In the genomic region with DNA sequence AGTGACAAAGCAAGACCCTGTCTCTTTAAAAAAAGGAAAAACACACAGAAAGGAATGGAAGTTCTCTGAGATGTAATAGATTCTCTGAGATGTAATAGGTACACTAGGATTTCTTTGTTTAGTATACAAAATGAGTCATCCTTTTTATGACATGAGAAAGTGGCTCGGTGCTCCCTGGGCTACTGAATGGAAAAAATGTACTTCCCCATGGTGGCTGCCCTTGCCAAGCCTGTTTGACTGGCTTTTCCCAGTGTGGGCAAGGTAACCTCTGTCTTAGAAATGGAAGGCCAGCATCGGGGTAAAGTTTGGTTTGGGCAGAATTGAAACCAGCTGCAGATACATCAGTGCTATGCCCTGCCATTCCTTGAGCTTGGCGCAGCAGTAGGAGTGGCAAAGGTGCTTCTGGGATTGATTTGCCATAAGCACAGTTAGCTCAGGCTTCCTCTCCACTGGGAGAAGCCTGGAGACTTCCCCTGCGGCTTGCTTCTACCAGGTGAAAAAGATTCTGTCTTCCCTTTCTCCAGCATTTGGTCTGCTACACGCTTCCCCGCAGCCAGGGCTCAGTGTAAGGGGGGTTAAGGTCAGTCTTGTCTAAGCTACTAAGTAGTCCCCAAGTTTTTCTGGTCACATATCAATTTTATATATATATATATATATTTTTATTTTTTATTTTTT, we compare ENCODE assay signal across 13 cellular contexts. TPM values are rescaled to one million over a fixed set of nuclear protein-coding genes. Genes with fewer than 3 reads are reported as not detected.
DNase-seq lines count a peak whose midpoint lies in the region; ATAC-seq, FAIRE-seq and TF ChIP-seq lines count a peak whose summit lies in the region.
"Had no signal": no experiment of that assay in that cellular context is flagged by ENCODE, and none has a peak within 500 bp of the region (broad histone marks: within the 10 kb centered on the region; RNA-seq: fewer than 3 reads in every experiment).

No MANE protein-coding gene starts in this region.

- POLR2A ChIA-PET in HepG2 (lab: Yijun Ruan, JAX) = interaction anchor here (1.4 kb wide), 1 partner anchor 24 kb away, joined by 7 read pairs; a partner anchor contains a TSS

- no peaks in the 10 kb centered on the region for H3K9me3 ChIP-seq in HepG2 (ENCODE audit: low read length)
- H3K9me3 ChIP-seq: BLaER1 treated with 17β-estradiol and CSF1 and Interleukin-3, amounts not matched to agents 10 nM and 100 nM; vagina had no signal

- in situ Hi-C loops in astrocyte of the spinal cord (cut with HindIII; ENCODE audit: low sequenced_read_pairs) (no loop called here), HepG2 (cut with HindIII; ENCODE audit: extremely low pct_ligation_motif_present, low pct_unique_long_range_greater_than_20kb) (no loop called here), GM13976 (cut with MboI; ENCODE audit: low sequenced_read_pairs, unreplicated experiment) (no loop called here)

- H3K9ac ChIP-seq in HepG2 (ENCODE audit: insufficient read depth, low read depth, low read length) = no peak overlapping the region
- H3K9ac ChIP-seq: BLaER1 treated with 17β-estradiol and CSF1 and Interleukin-3, amounts not matched to agents 10 nM and 100 nM had no signal

- peaks cover 18% of the 10 kb centered on the region for H3K79me2 ChIP-seq in HepG2 (ENCODE audit: insufficient read depth, low read length)

- no TSS peak for BruUV-seq in HepG2 (replicated peaks; lab: Mats Ljungman, UMichigan)

- FAIRE-seq in HepG2 (lab: Jason Lieb, UNC) = no peak
- FAIRE-seq: GM12891 had no signal

- H3K27me3 ChIP-seq in HepG2 (ENCODE audit: control insufficient read depth in 1 of 2, insufficient read depth in 2 of 2, low read length in 2 of 2) = no peaks in the 10 kb centered on the region
- H3K27me3 ChIP-seq: BLaER1 treated with 17β-estradiol and CSF1 and Interleukin-3, amounts not matched to agents 10 nM and 100 nM; vagina had no signal

- peaks cover 57 to 84% of the 10 kb centered on the region in 2 experiments for H3K36me3 ChIP-seq in HepG2 (replicated peaks in 1 of 2; ENCODE audit: control insufficient read depth in 1 of 2, insufficient read depth in 2 of 2, low read length in 2 of 2)

- WGBS in HepG2 (ENCODE audit: low lambda C conversion rate) = 97% methylated on average over 6 of the region's 6 CpGs

- no peak for TF ChIP-seq POLR2A in HepG2 (IDR thresholded peaks at IDR 0.05; ENCODE audit: insufficient read depth in 1 of 2, low read depth in 2 of 2, low read length in 2 of 2)

- peak; percentile 63 for DNase-seq in AG08395 (ENCODE audit: low spot score)
- peak; percentile 100 for DNase-seq in HT-29 (ENCODE audit: low spot score)
- DNase-seq in astrocyte of the spinal cord (ENCODE audit: low read depth, low spot score) = peak; percentile 26
- DNase-seq in HepG2 (ENCODE audit: low spot score) = no peak
- DNase-seq in NCI-H82 (lab: John Stamatoyannopoulos, UW) = no peak
- no peak for DNase-seq in NOMO-1 treated with DMSO at 0.1 percent for 48 hours (lab: John Stamatoyannopoulos, UW; ENCODE audit: unreplicated experiment)
- no peak for DNase-seq in GM13976 (ENCODE audit: low spot score)
- DNase-seq: Karpas-422 had no signal

- intact Hi-C loops in HepG2 (cut with micrococcal nuclease; ENCODE audit: unreplicated experiment) = no loop called here

- no peak overlapping the region for H3K4me3 ChIP-seq in astrocyte of the spinal cord (ENCODE audit: low read depth, low read length)
- no peak overlapping the region for H3K4me3 ChIP-seq in HepG2 (replicated peaks in 1 of 3; ENCODE audit: insufficient read depth in 1 of 3, low read depth in 2 of 3, low read length in 3 of 3)
- H3K4me3 ChIP-seq: BLaER1 treated with 17β-estradiol and CSF1 and Interleukin-3, amounts not matched to agents 10 nM and 100 nM; vagina had no signal

- peaks cover 23% of the 10 kb centered on the region for H4K20me1 ChIP-seq in HepG2 (ENCODE audit: insufficient read depth, low read length)

- TF ChIP-seq CTCF in astrocyte of the spinal cord (IDR thresholded peaks at IDR 0.05; ENCODE audit: low read depth, low read length) (no peak), HepG2 (CRISPR knock-in tag; IDR thresholded peaks at IDR 0.05) (no peak), GM13976 (IDR thresholded peaks at IDR 0.05; ENCODE audit: borderline replicate concordance, control extremely low read depth, extremely low read depth, insufficient read depth, missing control alignments) (no peak)

- H3K27ac ChIP-seq in HepG2 (ENCODE audit: extremely low read length, insufficient read depth, low read length) = no peak overlapping the region
- H3K27ac ChIP-seq: BLaER1 treated with 17β-estradiol and CSF1 and Interleukin-3, amounts not matched to agents 10 nM and 100 nM; vagina had no signal

- H3K4me1 ChIP-seq in HepG2 (ENCODE audit: insufficient read depth, low read length) = no peaks in the 10 kb centered on the region

- H2AFZ ChIP-seq in HepG2 (ENCODE audit: low read length) = no peak overlapping the region

- H3K4me2 ChIP-seq in HepG2 (ENCODE audit: low read depth, low read length) = no peak overlapping the region
- H3K4me2 ChIP-seq: BLaER1 treated with 17β-estradiol and CSF1 and Interleukin-3, amounts not matched to agents 10 nM and 100 nM had no signal

- ATAC-seq in HepG2 = no peak
- ATAC-seq in HG02623 (IDR thresholded peaks at IDR 0.05; ENCODE audit: unreplicated experiment) = no peak
- ATAC-seq: WTC11 had no signal

- TF ChIP-seq RAD21 in HepG2 (CRISPR knock-in tag; IDR thresholded peaks at IDR 0.05) = no peak

- CTCF ChIA-PET in HepG2 (lab: Yijun Ruan, JAX; ENCODE audit: low intra/inter-chr PET ratio, low total read pairs) = no interaction called here

- TF ChIP-seq EP300 in HepG2 (IDR thresholded peaks at IDR 0.05; ENCODE audit: low read depth in 2 of 2, low read length in 2 of 2) (no peak), HepG2 (CRISPR knock-in tag; IDR thresholded peaks at IDR 0.05; ENCODE audit: borderline replicate concordance) (no peak)

TF ChIP-seq in HepG2, 621 proteins besides CTCF, POLR2A, EP300 and RAD21:
- no peak for TF ChIP-seq HNRNPLL (IDR thresholded peaks at IDR 0.05; ENCODE audit: low read depth, low read length, poor library complexity, severe bottlenecking)
- peak; percentile 53 for TF ChIP-seq RBM22 (optimal IDR thresholded peaks at IDR 0.05; ENCODE audit: low read length)

RNA-seq across cellular contexts. Expression of a gene that starts 24.5 kb away (rescaled TPM):
- 31.3 and 31.8 TPM in 2 replicates for total RNA-seq in HT-29 (2014; rRNA removed; shearing (Covaris generic))
- 60.8 and 89.4 TPM in 2 replicates for total RNA-seq in HepG2 (2016; rRNA removed; fragmentation: Illumina TruSeq; extraction: Trizol)
- total RNA-seq in HepG2 (2016; cell fraction: cytosol; rRNA removed; fragmentation: Illumina TruSeq; extraction: Trizol; ENCODE audit: low read depth) = 12.9 and 14.8 TPM in 2 replicates
- total RNA-seq in HepG2 (2016; cell fraction: insoluble cytoplasmic fraction; rRNA removed; fragmentation: Illumina TruSeq; extraction: Trizol) = 57.7 and 87.7 TPM in 2 replicates
- 22.8 and 23.2 TPM in 2 replicates for total RNA-seq in HepG2 (2016; cell fraction: membrane; rRNA removed; fragmentation: Illumina TruSeq; extraction: Trizol)
- total RNA-seq in HepG2 (2016; cell fraction: nucleus; rRNA removed; fragmentation: Illumina TruSeq; extraction: Trizol) = 61.8 and 69.9 TPM in 2 replicates
- polyA plus RNA-seq in HepG2 (2011; rRNA removed) = 44.0 and 44.6 TPM in 2 replicates
- 26.6 and 34.6 TPM in 2 replicates for polyA plus RNA-seq in HepG2 (2011; cell fraction: cytosol; rRNA removed)
- polyA plus RNA-seq in HepG2 (2011; cell fraction: nucleus; rRNA removed) = 49.9 and 56.4 TPM in 2 replicates
- polyA plus RNA-seq in HepG2 (2012) = 42.2 and 43.8 TPM in 2 replicates
- polyA plus RNA-seq in HepG2 (2016; cell fraction: cytosol; fragmentation: Illumina TruSeq; extraction: Trizol; ENCODE audit: low read depth) = 1.1 TPM in 2 replicates
- polyA plus RNA-seq in HepG2 (2016; cell fraction: insoluble cytoplasmic fraction; fragmentation: Illumina TruSeq; extraction: Trizol; ENCODE audit: low read depth) = 38.0 and 39.6 TPM in 2 replicates
- 3.0 and 3.5 TPM in 2 replicates for polyA plus RNA-seq in HepG2 (2016; cell fraction: membrane; fragmentation: Illumina TruSeq; extraction: Trizol; ENCODE audit: low read depth)
- polyA plus RNA-seq in HepG2 (2016; cell fraction: nucleus; fragmentation: Illumina TruSeq; extraction: Trizol; ENCODE audit: insufficient read depth, low read depth) = 60.6 and 68.6 TPM in 2 replicates
- polyA minus RNA-seq in HepG2 (2011; rRNA and poly(A)+ RNA removed; ENCODE audit: low replicate concordance) = 69.3 and 130 TPM in 2 replicates
- polyA minus RNA-seq in HepG2 (2011; cell fraction: cytosol; rRNA and poly(A)+ RNA removed) = 69.6 and 83.1 TPM in 2 replicates
- 96.2 and 117 TPM in 2 replicates for polyA minus RNA-seq in HepG2 (2011; cell fraction: nucleus; rRNA and poly(A)+ RNA removed)

Comparison
In these comparisons a context has a peak if more than half of its experiments do, and no peak if none do; other contexts are left out.
1. DNase-seq: peak in AG08395 (single experiment), HT-29 (single experiment) and astrocyte of the spinal cord (single experiment); none in HepG2 (single experiment), NCI-H82 (single experiment), NOMO-1 treated with DMSO at 0.1 percent for 48 hours (single experiment) and GM13976 (single experiment).